17 cellular contexts compared by ENCODE assay signal in genomic region chr6:130222775-130223174, GRCh38. TPM values are rescaled to one million over a fixed set of nuclear protein-coding genes. Genes with fewer than 3 reads are reported as not detected.
DNase-seq lines count a peak whose midpoint lies in the region; ATAC-seq, FAIRE-seq and TF ChIP-seq lines count a peak whose summit lies in the region.
"Had no signal": no experiment of that assay in that cellular context is flagged by ENCODE, and none has a peak within 500 bp of the region (broad histone marks: within the 10 kb centered on the region; RNA-seq: fewer than 3 reads in every experiment).

A gene with protein sequence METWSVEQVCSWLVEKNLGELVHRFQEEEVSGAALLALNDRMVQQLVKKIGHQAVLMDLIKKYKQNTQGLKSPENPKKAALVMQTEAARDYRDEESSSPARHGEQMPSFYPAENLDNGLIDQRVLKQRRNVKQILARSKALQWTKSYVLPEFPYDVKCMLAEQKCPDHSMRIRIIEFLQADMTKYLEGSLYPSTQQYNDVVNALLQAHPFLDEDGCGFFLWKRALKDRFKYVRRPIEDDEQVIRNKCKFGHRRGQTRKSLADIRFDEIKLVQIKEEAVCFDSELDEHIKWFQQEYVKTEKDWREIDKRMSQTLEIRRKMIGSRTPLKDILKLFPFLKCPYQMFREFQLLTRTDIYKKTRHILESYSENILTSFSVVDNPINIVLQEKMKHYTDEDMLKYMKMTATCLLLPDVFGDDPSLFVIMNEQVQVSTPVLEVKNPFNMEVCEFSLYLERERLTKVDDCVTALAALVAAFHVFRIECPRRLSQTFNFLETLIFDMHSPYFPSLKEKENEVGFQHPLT (minus strand): TSS chr6:130222951. CDS start chr6:130215273, 7,678 bp downstream.

- H2AFZ ChIP-seq in K562 (ENCODE audit: low read depth, low read length) = peak within 1 kb of the TSS; percentile 54; the same call in 1 of the 2 replicates

- no peak within 1 kb of the TSS for H3K4me3 ChIP-seq in K562
- H3K4me3 ChIP-seq: ascending aorta, tibial artery had no signal

- no TSS peak for BruUV-seq in K562 (replicated peaks; lab: Mats Ljungman, UMichigan)

- POLR2A ChIA-PET in T-cell (lab: Charles Lee) (interaction anchor here in 1 of 2 donors (0.6 to 0.8 kb wide), 2 partner anchors 10 to 25 kb away, joined by 3 to 5 read pairs; no protein-coding TSS in a partner anchor), K562 (lab: Yijun Ruan, JAX) (interaction anchor here (0.6 kb wide), 1 partner anchor 300 kb away, joined by 3 read pairs; no protein-coding TSS in a partner anchor)

- peaks cover 27% of the 10 kb centered on the region for H3K4me1 Mint-ChIP-seq in activated CD4-positive, alpha-beta T cell treated with anti-CD3 and anti-CD28 coated beads, Interleukin-2, amount 10 ng/mL, durations not matched to agents 24 days and 14 days
- peaks cover 27 to 57% (median 40%) of the 10 kb centered on the region in 3 donors for H3K4me1 Mint-ChIP-seq in T-cell
- H3K4me1 Mint-ChIP-seq: CD14-positive monocyte had no signal

- ATAC-seq in T-cell (replicated peaks in 1 of 4) (peak; percentile 70 to 84 (median 74)), K562 (no peak), GM21360 (IDR thresholded peaks at IDR 0.05; ENCODE audit: unreplicated experiment) (no peak), HG03097 (IDR thresholded peaks at IDR 0.05; ENCODE audit: low FRiP score, unreplicated experiment) (no peak)
- ATAC-seq: left lobe of liver had no signal

- H3K9me1 ChIP-seq in K562 (ENCODE audit: control insufficient read depth, insufficient read depth, low read length) = no peaks in the 10 kb centered on the region

- in situ Hi-C loops in K562 (cut with MboI) = no loop called here

- no peaks in the 10 kb centered on the region; the same call in 1 of the 2 replicates for H3K9me3 ChIP-seq in K562 (replicated peaks; ENCODE audit: control insufficient read depth, insufficient read depth, low read depth, low read length)
- H3K9me3 ChIP-seq: ascending aorta, tibial artery had no signal

- TF ChIP-seq CTCF in K562 (IDR thresholded peaks at IDR 0.05 in 2 of 3, conservative IDR thresholded peaks at IDR 0.05 in 1 of 3; ENCODE audit: insufficient read depth in 2 of 3, low read depth in 1 of 3, low read length in 3 of 3) = no peak

- TF ChIP-seq EP300 in K562 (IDR thresholded peaks at IDR 0.05; ENCODE audit: low read length) = no peak

- no peak within 1 kb of the TSS for H3K27ac ChIP-seq in K562 (ENCODE audit: extremely low read depth, low read depth, low read length)
- H3K27ac ChIP-seq: ascending aorta, tibial artery had no signal

- H3K9me3 Mint-ChIP-seq in activated CD4-positive, alpha-beta T cell treated with anti-CD3 and anti-CD28 coated beads, Interleukin-2, amount 10 ng/mL, durations not matched to agents 24 days and 14 days = peaks cover 15% of the 10 kb centered on the region
- peaks cover 0 to 10% (median 6%) of the 10 kb centered on the region in 3 donors for H3K9me3 Mint-ChIP-seq in T-cell

- peak; percentile 74 for DNase-seq in activated CD4-positive, alpha-beta T cell treated with anti-CD3 and anti-CD28 coated beads, Interleukin-2, amount 10 ng/mL, durations not matched to agents 24 days and 14 days
- no peak for DNase-seq in activated CD4-positive, alpha-beta T cell treated with anti-CD3 and anti-CD28 coated beads, Interleukin-2, amount 50 U/mL, for 4 hours
- DNase-seq in T-cell = peak in 6 of 34 experiments; percentile 4 to 23 (median 8)
- no peak for DNase-seq in K562 (ENCODE audit: extremely low read depth in 1 of 4, low spot score in 3 of 4)
- no peak for DNase-seq in occipital lobe (lab: John Stamatoyannopoulos, UW)
- DNase-seq in AG20443 (ENCODE audit: low spot score) = no peak
- DNase-seq: foreskin melanocyte, KG1, NCI-H1092 treated with DMSO at 0.1 percent for 48 hours, NCI-H748 treated with DMSO at 0.1 percent for 48 hours, posterior cingulate gyrus, tibial artery had no signal

- WGBS in K562 (ENCODE audit: insufficient coverage, low coverage, missing lambda C conversion rate) = 4% methylated on average over 2 of the region's 2 CpGs

- no peak within 1 kb of the TSS for H3K4me2 ChIP-seq in K562 (ENCODE audit: insufficient read depth, low read length)

- no peak for TF ChIP-seq RAD21 in K562 (CRISPR knock-in tag; conservative IDR thresholded peaks at IDR 0.05 in 1 of 2, IDR thresholded peaks at IDR 0.05 in 1 of 2)

- no peaks in the 10 kb centered on the region for H3K79me2 ChIP-seq in K562 (ENCODE audit: control insufficient read depth, insufficient read depth, low read length)

- no peak within 1 kb of the TSS for H3K9ac ChIP-seq in K562 (ENCODE audit: insufficient read depth in 1 of 2, low read depth in 2 of 2, low read length in 2 of 2)

- H3K4me1 ChIP-seq in K562 (replicated peaks in 1 of 2; ENCODE audit: control insufficient read depth in 2 of 2, insufficient read depth in 2 of 2, low read length in 2 of 2) = peaks cover 0 to 2% of the 10 kb centered on the region in 2 experiments; a peak in 2 of 5 replicates
- H3K4me1 ChIP-seq: ascending aorta, tibial artery had no signal

- peaks cover 22% of the 10 kb centered on the region for H3K36me3 Mint-ChIP-seq in activated CD4-positive, alpha-beta T cell treated with anti-CD3 and anti-CD28 coated beads, Interleukin-2, amount 10 ng/mL, durations not matched to agents 24 days and 14 days (ENCODE audit: low read depth)
- H3K36me3 Mint-ChIP-seq in T-cell = peaks cover 11% of the 10 kb centered on the region
- H3K36me3 Mint-ChIP-seq: CD14-positive monocyte had no signal

- FAIRE-seq in K562 (lab: Jason Lieb, UNC) = no peak

- H3K27me3 Mint-ChIP-seq in activated CD4-positive, alpha-beta T cell treated with anti-CD3 and anti-CD28 coated beads, Interleukin-2, amount 10 ng/mL, durations not matched to agents 24 days and 14 days = no peaks in the 10 kb centered on the region
- H3K27me3 Mint-ChIP-seq in T-cell = no peaks in the 10 kb centered on the region

- no peak for TF ChIP-seq POLR2A in K562 (conservative IDR thresholded peaks at IDR 0.05)

- no peaks in the 10 kb centered on the region for H3K36me3 ChIP-seq in K562 (ENCODE audit: control insufficient read depth, insufficient read depth, low read length)
- H3K36me3 ChIP-seq: ascending aorta, tibial artery had no signal

- intact Hi-C loops in activated CD4-positive, alpha-beta T cell treated with anti-CD3 and anti-CD28 coated beads, Interleukin-2, amount 10 ng/mL, durations not matched to agents 24 days and 14 days (cut with micrococcal nuclease) = loop anchor here (1.0 to 2.0 kb wide), 3 partner anchors 7 to 90 kb away; no protein-coding TSS in a partner anchor
- intact Hi-C loops in K562 (cut with micrococcal nuclease) = no loop called here

- H3K27me3 ChIP-seq in K562 (ENCODE audit: control insufficient read depth in 2 of 2, insufficient read depth in 2 of 2, low read length in 2 of 2) = no peaks in the 10 kb centered on the region
- H3K27me3 ChIP-seq: ascending aorta, tibial artery had no signal

- H3K4me3 Mint-ChIP-seq in activated CD4-positive, alpha-beta T cell treated with anti-CD3 and anti-CD28 coated beads, Interleukin-2, amount 10 ng/mL, durations not matched to agents 24 days and 14 days = peak within 1 kb of the TSS; percentile 73
- H3K4me3 Mint-ChIP-seq in T-cell = peak within 1 kb of the TSS; percentile 74 to 86 (median 75)
- H3K4me3 Mint-ChIP-seq: CD14-positive monocyte had no signal

- peak within 1 kb of the TSS; percentile 67 for H3K27ac Mint-ChIP-seq in activated CD4-positive, alpha-beta T cell treated with anti-CD3 and anti-CD28 coated beads, Interleukin-2, amount 10 ng/mL, durations not matched to agents 24 days and 14 days
- peak within 1 kb of the TSS; percentile 93 to 98 for H3K27ac Mint-ChIP-seq in T-cell
- H3K27ac Mint-ChIP-seq: CD14-positive monocyte had no signal

- H4K20me1 ChIP-seq in K562 (replicated peaks; ENCODE audit: control insufficient read depth, insufficient read depth, low read length) = no peaks in the 10 kb centered on the region

- CTCF ChIA-PET in T-cell (lab: Charles Lee) (interaction anchor here (0.5 to 1.7 kb wide), 17 partner anchors 8 to 733 kb away, joined by 3 to 9 read pairs (median 4); no protein-coding TSS in a partner anchor), K562 (lab: Yijun Ruan, JAX; ENCODE audit: low intra/inter-chr PET ratio) (no interaction called here)

RNA-seq across cellular contexts. Expression of the gene that starts here (rescaled TPM):
- total RNA-seq in activated CD4-positive, alpha-beta T cell treated with anti-CD3 and anti-CD28 coated beads, Interleukin-2, amount 10 ng/mL, durations not matched to agents 24 days and 14 days = 2.1 and 2.5 TPM in 2 replicates
- total RNA-seq in T-cell (10 to 100 TPM; 27.5 to 73.8 (median 38.5) TPM), K562 (2014; rRNA removed) (not detected in 2 replicates), K562 (2014; rRNA removed; fragmentation: Illumina TruSeq; extraction: Trizol) (not detected in 2 replicates), K562 (2015; rRNA removed; fragmentation: Illumina TruSeq; extraction: Trizol) (not detected in 2 replicates), K562 (2021) (0.29 TPM in 1 of 2 replicates, not detected in the other), occipital lobe (15.6 TPM)
- not detected in 2 replicates for total RNA-seq in K562 (2011; cell fraction: chromatin; rRNA removed; ENCODE audit: low replicate concordance)
- not detected in 2 replicates for total RNA-seq in K562 (2011; cell fraction: nucleolus; rRNA removed)
- total RNA-seq in K562 (2011; cell fraction: nucleoplasm; rRNA removed) = not detected in 2 replicates
- polyA plus RNA-seq in K562 (2011; rRNA removed) (not detected in 2 replicates), K562 (2014; fragmentation: Illumina TruSeq; extraction: Trizol) (0.21 TPM in 1 of 2 replicates, not detected in the other), K562 (2014; fragmentation: Nextera tagmentation; extraction: Ambion mirVana) (under 1 TPM; 0.03 to 0.17 TPM), K562 (2014; rRNA removed) (0.19 TPM in 1 of 2 replicates, not detected in the other)
- polyA plus RNA-seq in K562 (2011; cell fraction: cytosol; rRNA removed) = not detected in 2 replicates
- not detected in 2 replicates for polyA plus RNA-seq in K562 (2011; cell fraction: nucleus; rRNA removed)
- 0.05 TPM in 1 of 2 replicates, not detected in the other for polyA plus RNA-seq in K562 (2012)
- not detected in 2 replicates for polyA minus RNA-seq in K562 (2011; rRNA and poly(A)+ RNA removed)
- not detected in 2 replicates for polyA minus RNA-seq in K562 (2011; cell fraction: cytosol; rRNA and poly(A)+ RNA removed)
- not detected in 2 replicates for polyA minus RNA-seq in K562 (2011; cell fraction: nucleus; rRNA and poly(A)+ RNA removed)
- total RNA-seq: ascending aorta had no signal

Comparison
In these comparisons a context has a peak if more than half of its experiments do, and no peak if none do; other contexts are left out.
1. ATAC-seq: peak in T-cell (4 of 4); none in K562 (single experiment), GM21360 (single experiment) and HG03097 (single experiment).